Comparison of ENCODE assay signal across 16 cellular contexts in genomic region chr14:32824195-32824594, GRCh38.
A peak's percentile ranks its signal among the peaks of the same experiment; 100 is the strongest.
DNase-seq lines count a peak whose midpoint lies in the region; ATAC-seq and TF ChIP-seq lines count a peak whose summit lies in the region.
"Had no signal": no experiment of that assay in that cellular context is flagged by ENCODE, and none has a peak within 500 bp of the region (broad histone marks: within the 10 kb centered on the region; RNA-seq: fewer than 3 reads in every experiment).

No MANE protein-coding gene starts in this region.

- POLR2A ChIA-PET in activated CD4-positive, alpha-beta T cell treated with anti-CD3 and anti-CD28 coated beads for 36 hours (lab: Charles Lee): no interaction called here

- CTCF ChIA-PET in activated CD4-positive, alpha-beta T cell treated with anti-CD3 and anti-CD28 coated beads for 36 hours (lab: Charles Lee): no interaction called here

- H3K27ac Mint-ChIP-seq in activated CD4-positive, alpha-beta T cell treated with anti-CD3 and anti-CD28 coated beads for 36 hours: no peak overlapping the region
- H3K27ac Mint-ChIP-seq: CD8-positive, alpha-beta memory T cell had no signal

- H3K27me3 Mint-ChIP-seq in activated CD4-positive, alpha-beta T cell treated with anti-CD3 and anti-CD28 coated beads for 36 hours: no peaks in the 10 kb centered on the region

- no peak overlapping the region for H3K4me3 ChIP-seq in dorsolateral prefrontal cortex
- H3K4me3 ChIP-seq: BLaER1, HAP-1 had no signal

- TF ChIP-seq CTCF in dorsolateral prefrontal cortex (IDR thresholded peaks at IDR 0.05 in 54 of 56, conservative IDR thresholded peaks at IDR 0.05 in 2 of 56; ENCODE audit: low read depth in 1 of 56, partially characterized antibody in 56 of 56): no peak

- no peaks in the 10 kb centered on the region for H3K4me1 Mint-ChIP-seq in activated CD4-positive, alpha-beta T cell treated with anti-CD3 and anti-CD28 coated beads for 36 hours
- H3K4me1 Mint-ChIP-seq: CD8-positive, alpha-beta memory T cell had no signal

- no peak overlapping the region for H3K4me3 Mint-ChIP-seq in activated CD4-positive, alpha-beta T cell treated with anti-CD3 and anti-CD28 coated beads for 36 hours
- H3K4me3 Mint-ChIP-seq: CD8-positive, alpha-beta memory T cell had no signal

- no peaks in the 10 kb centered on the region for H3K27me3 ChIP-seq in dorsolateral prefrontal cortex
- H3K27me3 ChIP-seq: BLaER1 had no signal

- H3K27ac ChIP-seq in angular gyrus (ENCODE audit: low read depth, low read length): peak overlapping the region; percentile 90
- H3K27ac ChIP-seq in dorsolateral prefrontal cortex: peak overlapping the region; percentile 24 to 98 (median 92)
- H3K27ac ChIP-seq in substantia nigra (ENCODE audit: low read depth, low read length, poor library complexity, severe bottlenecking): peak overlapping the region; percentile 92
- H3K27ac ChIP-seq: BLaER1, HL-60 had no signal

- peaks cover 2% of the 10 kb centered on the region for H3K9me3 Mint-ChIP-seq in activated CD4-positive, alpha-beta T cell treated with anti-CD3 and anti-CD28 coated beads for 36 hours (ENCODE audit: low read depth)

- ATAC-seq in GM21737 (IDR thresholded peaks at IDR 0.05; ENCODE audit: unreplicated experiment) (no peak), HG03159 (IDR thresholded peaks at IDR 0.05; ENCODE audit: unreplicated experiment) (no peak)
- ATAC-seq in activated CD4-positive, alpha-beta T cell treated with anti-CD3 and anti-CD28 coated beads for 36 hours: no peak

- H3K36me3 Mint-ChIP-seq in activated CD4-positive, alpha-beta T cell treated with anti-CD3 and anti-CD28 coated beads for 36 hours (ENCODE audit: low read depth): no peaks in the 10 kb centered on the region
- H3K36me3 Mint-ChIP-seq: CD8-positive, alpha-beta memory T cell had no signal

- DNase-seq in dorsolateral prefrontal cortex (no peak), globus pallidus (ENCODE audit: low spot score) (peak; percentile 59), substantia nigra (lab: John Stamatoyannopoulos, UW) (peak in 1 of 49 donors; percentile 20)
- DNase-seq in activated CD4-positive, alpha-beta T cell treated with anti-CD3 and anti-CD28 coated beads for 36 hours: no peak
- DNase-seq: 8988T; AML-193; Caco-2; CD8-positive, alpha-beta memory T cell; DND-41; GDM1 had no signal

- intact Hi-C loops in dorsolateral prefrontal cortex (cut with DNase I): loop anchor here (5.0 kb wide), 2 partner anchors 117 to 247 kb away; no protein-coding TSS in a partner anchor
- intact Hi-C loops in activated CD4-positive, alpha-beta T cell treated with anti-CD3 and anti-CD28 coated beads for 36 hours (cut with DNase I, micrococcal nuclease): no loop called here

Comparison
In these comparisons a context has a peak if more than half of its experiments do, and no peak if none do; other contexts are left out.
1. intact Hi-C loops: an anchor here in dorsolateral prefrontal cortex (5.0 kb wide); none called in activated CD4-positive, alpha-beta T cell treated with anti-CD3 and anti-CD28 coated beads for 36 hours.